In genomic region chr10:73553316-73553715, GRCh38 we compare ENCODE assay signal across 18 cellular contexts. TPM values are rescaled to one million over a fixed set of nuclear protein-coding genes. Genes with fewer than 3 reads are reported as not detected.
DNase-seq lines count a peak whose midpoint lies in the region; ATAC-seq and TF ChIP-seq lines count a peak whose summit lies in the region.
"Had no signal": no experiment of that assay in that cellular context is flagged by ENCODE, and none has a peak within 500 bp of the region (broad histone marks: within the 10 kb centered on the region; RNA-seq: fewer than 3 reads in every experiment).

No MANE protein-coding gene starts in this region.

- H3K9me3 ChIP-seq in gastrocnemius medialis: no peaks in the 10 kb centered on the region
- H3K9me3 ChIP-seq: lower lobe of right lung, MG63 had no signal

- no peaks in the 10 kb centered on the region for H3K27me3 Mint-ChIP-seq in natural killer cell treated with Interleukin-12 subunit alpha and Interleukin-12 subunit beta and Interleukin-15 and Interleukin-18, amount 100 ng/mL, for 72 hours

- peak overlapping the region; percentile 30 to 45 (median 40) for H3K4me3 ChIP-seq in gastrocnemius medialis
- H3K4me3 ChIP-seq: lower lobe of right lung, MG63, SK-N-MC had no signal

- intact Hi-C loops in gastrocnemius medialis (cut with DNase I; ENCODE audit: low total_unique reads): loop anchor here (1.0 to 2.0 kb wide), 2 partner anchors 21 to 23 kb away; no protein-coding TSS in a partner anchor

- H3K27ac ChIP-seq in caudate nucleus (ENCODE audit: low read depth, low read length) (peak overlapping the region; percentile 98), gastrocnemius medialis (peak overlapping the region; percentile 95 to 98 (median 97))
- H3K27ac ChIP-seq: lower lobe of right lung, SK-N-MC had no signal

- H3K4me1 ChIP-seq in gastrocnemius medialis: peaks cover 67 to 85% of the 10 kb centered on the region in 2 donors
- H3K4me1 ChIP-seq: lower lobe of right lung had no signal

- no peak for TF ChIP-seq CTCF in gastrocnemius medialis (IDR thresholded peaks at IDR 0.05 in 4 of 5, conservative IDR thresholded peaks at IDR 0.05 in 1 of 5)

- H3K27ac Mint-ChIP-seq in natural killer cell treated with Interleukin-12 subunit alpha and Interleukin-12 subunit beta and Interleukin-15 and Interleukin-18, amount 100 ng/mL, for 72 hours: no peak overlapping the region
- H3K27ac Mint-ChIP-seq: activated T-helper 2 cell treated with anti-CD3 and anti-CD28 coated beads, Interferon-gamma antibody, Interleukin-2, Interleukin-4, amounts not matched to agents 10 μg/mL and 5 μg/mL and 100 μg/mL, durations not matched to agents 14 hours and 24 hours and 36 hours; HFFc6 had no signal

- DNase-seq in LHCN-M2 (ENCODE audit: low read depth) (peak; percentile 95), caudate nucleus (lab: John Stamatoyannopoulos, UW) (peak in 59 of 61 donors; percentile 23 to 94 (median 73)), inferior parietal cortex (ENCODE audit: extremely low spot score) (peak; percentile 92), gastrocnemius medialis (peak; percentile 73 to 87), HEK293T (ENCODE audit: extremely low spot score) (no peak)
- no peak for DNase-seq in activated CD4-positive, alpha-beta T cell treated with anti-CD3 and anti-CD28 coated beads for 48 hours
- DNase-seq in natural killer cell treated with Interleukin-12 subunit alpha and Interleukin-12 subunit beta and Interleukin-15 and Interleukin-18, amount 100 ng/mL, for 72 hours (ENCODE audit: low spot score): no peak
- DNase-seq: activated CD4-positive, CD25-positive, alpha-beta regulatory T cell treated with anti-CD3 and anti-CD28 coated beads, Interleukin-2, amount 50 U/mL, for 72 hours; foreskin fibroblast; HFFc6; lower lobe of right lung; MG63; NCI-H774; stimulated activated CD4-positive, alpha-beta T cell treated with anti-CD3 and anti-CD28 coated beads, Interleukin-12 subunit alpha, Interleukin-12 subunit beta, amount 100 ng/mL, for 4 hours; stimulated activated CD8-positive, alpha-beta memory T cell treated with anti-CD3 and anti-CD28 coated beads, Interleukin-4, amount 100 ng/mL, for 48 hours had no signal

- H3K4me3 Mint-ChIP-seq in natural killer cell treated with Interleukin-12 subunit alpha and Interleukin-12 subunit beta and Interleukin-15 and Interleukin-18, amount 100 ng/mL, for 72 hours: no peak overlapping the region
- H3K4me3 Mint-ChIP-seq: HFFc6 had no signal

- H3K36me3 ChIP-seq in gastrocnemius medialis: peaks cover 0 to 13% of the 10 kb centered on the region in 2 donors
- H3K36me3 ChIP-seq: lower lobe of right lung, MG63 had no signal

- no peaks in the 10 kb centered on the region for H3K27me3 ChIP-seq in gastrocnemius medialis
- H3K27me3 ChIP-seq: MG63 had no signal

- peak in 1 of 2 donors; percentile 50 for TF ChIP-seq POLR2A in gastrocnemius medialis (IDR thresholded peaks at IDR 0.05)

- in situ Hi-C loops in gastrocnemius medialis (cut with MboI; ENCODE audit: low sequenced_read_pairs in 4 of 4): no loop called here

- H3K4me1 Mint-ChIP-seq in natural killer cell treated with Interleukin-12 subunit alpha and Interleukin-12 subunit beta and Interleukin-15 and Interleukin-18, amount 100 ng/mL, for 72 hours (ENCODE audit: low read depth in 2 of 2): no peaks in the 10 kb centered on the region

- POLR2A ChIA-PET in HEK293T (lab: Yijun Ruan, JAX): interaction anchor here (1.1 to 1.7 kb wide), 2 partner anchors 72 to 306 kb away, joined by 3 read pairs; partner anchors contain the start of gene DNAJC9

- no peaks in the 10 kb centered on the region for H3K9me3 Mint-ChIP-seq in natural killer cell treated with Interleukin-12 subunit alpha and Interleukin-12 subunit beta and Interleukin-15 and Interleukin-18, amount 100 ng/mL, for 72 hours
- H3K9me3 Mint-ChIP-seq: activated T-helper 2 cell treated with anti-CD3 and anti-CD28 coated beads, Interferon-gamma antibody, Interleukin-2, Interleukin-4, amounts not matched to agents 10 μg/mL and 5 μg/mL and 100 μg/mL, durations not matched to agents 14 hours and 24 hours and 36 hours; HFFc6 had no signal

- CTCF ChIA-PET in HEK293T (lab: Yijun Ruan, JAX): no interaction called here

- H3K36me3 Mint-ChIP-seq in natural killer cell treated with Interleukin-12 subunit alpha and Interleukin-12 subunit beta and Interleukin-15 and Interleukin-18, amount 100 ng/mL, for 72 hours: no peaks in the 10 kb centered on the region

- ATAC-seq in gastrocnemius medialis: peak; percentile 94
- no peak for ATAC-seq in natural killer cell treated with Interleukin-12 subunit alpha and Interleukin-12 subunit beta and Interleukin-15 and Interleukin-18, amount 100 ng/mL, for 72 hours
- no peak for ATAC-seq in HG03342 (IDR thresholded peaks at IDR 0.05; ENCODE audit: unreplicated experiment)
- ATAC-seq: lower lobe of right lung had no signal

TF ChIP-seq in HEK293T, 16 proteins besides CTCF, POLR2A, EP300 and RAD21:
- no peak for TF ChIP-seq PKNOX1 (IDR thresholded peaks at IDR 0.05)
- TF ChIP-seq L3MBTL2 (conservative IDR thresholded peaks at IDR 0.05): no peak
- no peak for TF ChIP-seq ARNT (IDR thresholded peaks at IDR 0.05)
- TF ChIP-seq NFRKB (IDR thresholded peaks at IDR 0.05): no peak
- TF ChIP-seq ELF4 (IDR thresholded peaks at IDR 0.05): no peak
TF ChIP-seq in HEK293T: peak in this region for 0.

RNA-seq across cellular contexts. Expression of gene USP54, which starts 37.8 kb away (rescaled TPM):
- total RNA-seq in LHCN-M2 (2014; rRNA removed) (19.2 and 43.2 TPM in 2 replicates), gastrocnemius medialis (100 to 1,000 TPM in 3 of 4 donors, 10 to 100 TPM in 1; 89.8 to 276 (median 154) TPM)
- 7.5 TPM for polyA plus RNA-seq in LHCN-M2 (2012)
- 10 to 100 TPM in 1 of 2 donors, 1 to 10 TPM in 1; 9.3 to 18.1 TPM for total RNA-seq in natural killer cell treated with Interleukin-12 subunit alpha and Interleukin-12 subunit beta and Interleukin-15 and Interleukin-18, amount 100 ng/mL, for 72 hours

RNA-seq across cellular contexts. Expression of gene PPP3CB, which starts 57.5 kb away (rescaled TPM):
- total RNA-seq in LHCN-M2 (2014; rRNA removed) (23.3 and 35.7 TPM in 2 replicates), gastrocnemius medialis (10 to 100 TPM; 60.1 to 91.6 (median 68.7) TPM)
- polyA plus RNA-seq in LHCN-M2 (2012): 36.5 TPM
- total RNA-seq in natural killer cell treated with Interleukin-12 subunit alpha and Interleukin-12 subunit beta and Interleukin-15 and Interleukin-18, amount 100 ng/mL, for 72 hours: 10 to 100 TPM; 47.7 to 51.0 TPM

Comparison
In these comparisons a context has a peak if more than half of its experiments do, and no peak if none do; other contexts are left out.
1. DNase-seq: peak in LHCN-M2 (single experiment), caudate nucleus (59 of 61), inferior parietal cortex (single experiment) and gastrocnemius medialis (2 of 2); none in HEK293T (single experiment), activated CD4-positive, alpha-beta T cell treated with anti-CD3 and anti-CD28 coated beads for 48 hours (single experiment) and natural killer cell treated with Interleukin-12 subunit alpha and Interleukin-12 subunit beta and Interleukin-15 and Interleukin-18, amount 100 ng/mL, for 72 hours (single experiment).
2. ATAC-seq: peak in gastrocnemius medialis (2 of 2); none in natural killer cell treated with Interleukin-12 subunit alpha and Interleukin-12 subunit beta and Interleukin-15 and Interleukin-18, amount 100 ng/mL, for 72 hours (0 of 2) and HG03342 (single experiment).